Comparison of ENCODE assay signal across 8 cellular contexts in genomic region chr7:129611246-129612111, GRCh38. TPM values are rescaled to one million over a fixed set of nuclear protein-coding genes. Genes with fewer than 3 reads are reported as not detected.
A peak's percentile ranks its signal among the peaks of the same experiment; 100 is the strongest.
DNase-seq lines count a peak whose midpoint lies in the region; ATAC-seq, FAIRE-seq and TF ChIP-seq lines count a peak whose summit lies in the region.

Gene NRF1, plus strand, starts transcription at chr7:129611720. Its CDS starts 45,632 bp downstream, at chr7:129657352.

- peak within 1 kb of the TSS; percentile 95 for H3K27ac Mint-ChIP-seq in central memory CD8-positive, alpha-beta T cell (ENCODE audit: low read depth)

- ATAC-seq in GM18868 (IDR thresholded peaks at IDR 0.05; ENCODE audit: unreplicated experiment) (peak; percentile 78), HG03108 (IDR thresholded peaks at IDR 0.05; ENCODE audit: unreplicated experiment) (peak; percentile 55)
- peak; percentile 88 to 90 for ATAC-seq in activated CD4-positive, CD25-positive, alpha-beta regulatory T cell treated with anti-CD3 and anti-CD28 coated beads, Interleukin-2, amount 50 U/mL, for 24 hours
- peak; percentile 84 for ATAC-seq in central memory CD8-positive, alpha-beta T cell (replicated peaks; ENCODE audit: extremely low read depth, poor library complexity, severe bottlenecking)

- H3K4me3 Mint-ChIP-seq in central memory CD8-positive, alpha-beta T cell = peak within 1 kb of the TSS; percentile 91

- H3K36me3 Mint-ChIP-seq in central memory CD8-positive, alpha-beta T cell (ENCODE audit: insufficient read depth) = peaks cover 24% of the 10 kb centered on the region

- no peaks in the 10 kb centered on the region for H3K9me3 ChIP-seq in kidney (ENCODE audit: control insufficient read depth in 1 of 2, low read length in 2 of 2)

- H3K36me3 ChIP-seq in kidney (ENCODE audit: control insufficient read depth in 1 of 2, insufficient read depth in 2 of 2, low read length in 2 of 2) = peaks cover 0 to 3% of the 10 kb centered on the region in 2 donors

- peak within 1 kb of the TSS; percentile 92 to 96 for H3K27ac ChIP-seq in kidney (ENCODE audit: low read depth in 2 of 2, low read length in 2 of 2)

- no peak for FAIRE-seq in kidney (lab: Jason Lieb, UNC)

- H3K9ac ChIP-seq in kidney (ENCODE audit: low read length in 2 of 2) = peak within 1 kb of the TSS; percentile 99

- H3K4me1 ChIP-seq in kidney (ENCODE audit: control insufficient read depth in 1 of 2, insufficient read depth in 1 of 2, low read depth in 1 of 2, low read length in 2 of 2) = peaks cover 3 to 8% of the 10 kb centered on the region in 2 donors

- DNase-seq in AG08395 (ENCODE audit: low spot score) = peak; percentile 92
- DNase-seq in NCI-H226 = peak; percentile 89
- DNase-seq in central memory CD8-positive, alpha-beta T cell (ENCODE audit: low spot score in 2 of 2) = peak; percentile 83 to 87
- peak; percentile 97 for DNase-seq in kidney
- peak; percentile 85 to 91 for DNase-seq in stimulated activated CD4-positive, alpha-beta T cell treated with anti-CD3 and anti-CD28 coated beads, Interleukin-15, amount 100 ng/mL, for 1 hour (ENCODE audit: low read depth in 1 of 2, low spot score in 1 of 2)

- no peaks in the 10 kb centered on the region for H3K27me3 Mint-ChIP-seq in central memory CD8-positive, alpha-beta T cell

- intact Hi-C loops in kidney (cut with DNase I) = no loop called here

- H3K9me3 Mint-ChIP-seq in central memory CD8-positive, alpha-beta T cell = no peaks in the 10 kb centered on the region

- TF ChIP-seq CTCF in kidney (IDR thresholded peaks at IDR 0.05; ENCODE audit: borderline replicate concordance, extremely low read depth, insufficient read depth) = peak; percentile 1

- peak within 1 kb of the TSS; percentile 97 to 99 for H3K4me3 ChIP-seq in kidney (ENCODE audit: low read length in 2 of 2)

- peaks cover 60% of the 10 kb centered on the region for H3K4me1 Mint-ChIP-seq in central memory CD8-positive, alpha-beta T cell

RNA-seq across cellular contexts. Expression of gene NRF1, which starts in this region (rescaled TPM):
- total RNA-seq in kidney = 19.4 TPM
- polyA plus RNA-seq in kidney (ENCODE audit: insufficient read depth, low read depth, low replicate concordance) = 8.8 TPM

Comparison
In these comparisons a context has a peak if more than half of its experiments do, and no peak if none do; other contexts are left out.
1. Peak in every context shown above with its lines: DNase-seq, ATAC-seq, H3K4me3 ChIP-seq and H3K27ac ChIP-seq.